ENCODE assay signal across 23 cellular contexts in the genomic region with DNA sequence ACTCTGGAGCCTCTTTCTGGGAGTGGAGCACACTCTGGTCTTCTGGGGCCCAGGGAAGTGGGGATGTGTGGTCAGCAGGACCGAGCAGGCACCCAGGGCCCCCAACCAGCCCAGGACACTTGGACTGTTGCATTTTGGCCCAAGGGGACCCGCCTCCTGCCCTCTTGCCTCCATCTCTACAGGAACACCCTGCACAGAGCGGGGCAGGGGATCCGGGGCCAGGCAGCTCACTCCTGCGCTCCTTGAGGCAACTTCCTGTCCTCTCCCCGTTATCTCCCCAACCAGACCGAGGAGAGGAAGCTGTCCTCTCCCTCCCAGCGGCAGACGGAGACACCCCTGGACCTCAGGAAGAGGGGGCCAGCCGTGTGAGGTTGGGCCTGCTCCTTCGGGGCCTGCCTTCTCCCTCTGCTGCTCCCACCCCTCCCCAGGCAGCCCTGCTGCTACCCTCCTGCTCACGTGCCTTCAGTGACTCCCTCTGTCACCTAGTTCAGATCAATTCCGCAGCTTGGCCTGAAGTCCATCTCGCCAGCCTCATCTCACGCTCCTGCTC. TPM values are rescaled to one million over a fixed set of nuclear protein-coding genes. Genes with fewer than 3 reads are reported as not detected.
DNase-seq lines count a peak whose midpoint lies in the region; ATAC-seq, FAIRE-seq and TF ChIP-seq lines count a peak whose summit lies in the region.
"Had no signal": no experiment of that assay in that cellular context is flagged by ENCODE, and none has a peak within 500 bp of the region (broad histone marks: within the 10 kb centered on the region; RNA-seq: fewer than 3 reads in every experiment).

No MANE protein-coding gene starts in this region.

- H3K4ac ChIP-seq in mesenchymal stem cell (ENCODE audit: low read depth in 1 of 2, low read length in 2 of 2): no peak overlapping the region

- no peak overlapping the region for H2BK120ac ChIP-seq in mesenchymal stem cell (ENCODE audit: low read depth, low read length)

- H3K4me3 ChIP-seq in HL-60 (replicated peaks; ENCODE audit: insufficient read depth, low read length) (no peak overlapping the region), K562 (0 out of 2 replicates have a peak overlapping the region, but pooled peaks have one; percentile 1), mesenchymal stem cell (ENCODE audit: insufficient read depth in 1 of 2, low read depth in 1 of 2, low read length in 2 of 2) (no peak overlapping the region)
- H3K4me3 ChIP-seq: ovary, SK-N-MC, uterus had no signal

- peak; percentile 56; the same call in 1 of the 2 replicates for TF ChIP-seq POLR2A in K562 (conservative IDR thresholded peaks at IDR 0.05)

- H3K4me1 ChIP-seq in K562 (replicated peaks in 1 of 2; ENCODE audit: control insufficient read depth in 2 of 2, insufficient read depth in 2 of 2, low read length in 2 of 2): peaks cover 24 to 49% of the 10 kb centered on the region in 2 experiments
- H3K4me1 ChIP-seq in mesenchymal stem cell (ENCODE audit: control insufficient read depth, insufficient read depth, low read depth, low read length): peaks cover 3% of the 10 kb centered on the region
- H3K4me1 ChIP-seq: uterus had no signal

- in situ Hi-C loops in K562 (cut with MboI): no loop called here

- no peak overlapping the region for H3K27ac Mint-ChIP-seq in stimulated activated memory B cell treated with anti-CD40 and anti-IgM and Interleukin-4, amounts not matched to agents 10 μg/mL and 1 μg/mL and 100 μg/mL, for 72 hours
- H3K27ac Mint-ChIP-seq: activated naive CD4-positive, alpha-beta T cell treated with anti-CD3 and anti-CD28 coated beads for 36 hours had no signal

- peak overlapping the region; percentile 88 for H2AFZ ChIP-seq in K562 (ENCODE audit: low read depth, low read length)
- H2AFZ ChIP-seq in mesenchymal stem cell (ENCODE audit: low read depth, low read length): no peak overlapping the region

- no peak overlapping the region for H3K18ac ChIP-seq in mesenchymal stem cell (ENCODE audit: low read depth in 1 of 2, low read length in 2 of 2)

- no peak overlapping the region for H2AK5ac ChIP-seq in mesenchymal stem cell (ENCODE audit: low read length, severe bottlenecking)

- peaks cover 6% of the 10 kb centered on the region for H3K9me3 Mint-ChIP-seq in stimulated activated memory B cell treated with anti-CD40 and anti-IgM and Interleukin-4, amounts not matched to agents 10 μg/mL and 1 μg/mL and 100 μg/mL, for 72 hours

- no peaks in the 10 kb centered on the region for H3K79me1 ChIP-seq in mesenchymal stem cell (replicated peaks; ENCODE audit: low read length, poor library complexity, severe bottlenecking)

- H3K27ac ChIP-seq in HL-60 (replicated peaks) (peak overlapping the region; percentile 29), K562 (ENCODE audit: extremely low read depth, low read depth, low read length) (peak overlapping the region; percentile 92), mesenchymal stem cell (ENCODE audit: low read length, poor library complexity, severe bottlenecking) (no peak overlapping the region)
- H3K27ac ChIP-seq: brain microvascular endothelial cell, C4-2B, KMS-11, ovary, SK-N-MC, uterus, WERI-Rb-1 had no signal

- intact Hi-C loops in K562 (cut with micrococcal nuclease): no loop called here

- WGBS in K562 (ENCODE audit: insufficient coverage, low coverage, missing lambda C conversion rate): 6% methylated on average over 6 of the region's 15 CpGs
- 86% methylated on average over 15 of the region's 15 CpGs for WGBS in mesenchymal stem cell

- TF ChIP-seq RAD21 in K562 (CRISPR knock-in tag; conservative IDR thresholded peaks at IDR 0.05 in 1 of 2, IDR thresholded peaks at IDR 0.05 in 1 of 2): no peak; a peak in 1 of 4 replicates

- H3K27me3 ChIP-seq in HL-60 (ENCODE audit: insufficient read depth, poor library complexity, severe bottlenecking) (no peaks in the 10 kb centered on the region), K562 (ENCODE audit: control insufficient read depth in 2 of 2, insufficient read depth in 2 of 2, low read length in 2 of 2) (no peaks in the 10 kb centered on the region), mesenchymal stem cell (ENCODE audit: control insufficient read depth in 1 of 2, insufficient read depth in 1 of 2, low read length in 2 of 2) (peaks cover 8 to 36% of the 10 kb centered on the region in 2 experiments)
- H3K27me3 ChIP-seq: brain microvascular endothelial cell, ovary, uterus had no signal

- no peak overlapping the region for H3K14ac ChIP-seq in mesenchymal stem cell (ENCODE audit: low read length in 2 of 2)

- peaks cover 44% of the 10 kb centered on the region for H3K4me1 Mint-ChIP-seq in stimulated activated memory B cell treated with anti-CD40 and anti-IgM and Interleukin-4, amounts not matched to agents 10 μg/mL and 1 μg/mL and 100 μg/mL, for 72 hours

- H3K9me1 ChIP-seq in K562 (ENCODE audit: control insufficient read depth, insufficient read depth, low read length): no peaks in the 10 kb centered on the region

- peak; percentile 98 for FAIRE-seq in K562 (lab: Jason Lieb, UNC)
- FAIRE-seq: small intestine had no signal

- H3K9me3 ChIP-seq in K562 (replicated peaks; ENCODE audit: control insufficient read depth, insufficient read depth, low read depth, low read length) (peaks cover 7% of the 10 kb centered on the region), mesenchymal stem cell (ENCODE audit: control insufficient read depth, low read length) (peaks cover 14% of the 10 kb centered on the region)
- H3K9me3 ChIP-seq: ovary, uterus had no signal

- H3K9ac ChIP-seq in K562 (ENCODE audit: insufficient read depth in 1 of 2, low read depth in 2 of 2, low read length in 2 of 2) (peak overlapping the region; percentile 70 to 84), mesenchymal stem cell (ENCODE audit: low read length) (no peak overlapping the region)
- H3K9ac ChIP-seq: KMS-11 had no signal

- H3K79me2 ChIP-seq in K562 (ENCODE audit: control insufficient read depth, insufficient read depth, low read length): no peaks in the 10 kb centered on the region

- H3K23ac ChIP-seq in mesenchymal stem cell (ENCODE audit: low read length in 2 of 2): no peak overlapping the region

- H3K4me2 ChIP-seq in K562 (ENCODE audit: insufficient read depth, low read length) (peak overlapping the region; percentile 61), mesenchymal stem cell (ENCODE audit: low read length, poor library complexity, severe bottlenecking) (no peak overlapping the region)
- H3K4me2 ChIP-seq: KMS-11 had no signal

- TF ChIP-seq CTCF in HL-60 (IDR thresholded peaks at IDR 0.05; ENCODE audit: insufficient read depth, low read length) (no peak), K562 (IDR thresholded peaks at IDR 0.05 in 2 of 3, conservative IDR thresholded peaks at IDR 0.05 in 1 of 3; ENCODE audit: insufficient read depth in 2 of 3, low read depth in 1 of 3, low read length in 3 of 3) (no peak)

- H2BK12ac ChIP-seq in mesenchymal stem cell (ENCODE audit: low read length in 2 of 2): no peak overlapping the region

- peak; percentile 94 for ATAC-seq in K562
- no peak for ATAC-seq in stimulated activated memory B cell treated with anti-CD40 and anti-IgM and Interleukin-4, amounts not matched to agents 10 μg/mL and 1 μg/mL and 100 μg/mL, for 72 hours
- ATAC-seq: stimulated activated naive CD8-positive, alpha-beta T cell treated with anti-CD3 and anti-CD28 coated beads, Interleukin-15, Interleukin-2, amounts not matched to agents 100 U/mL and 50 U/mL, for 24 hours had no signal

- H4K8ac ChIP-seq in mesenchymal stem cell (ENCODE audit: low read length): no peak overlapping the region

- H3K4me3 Mint-ChIP-seq in stimulated activated memory B cell treated with anti-CD40 and anti-IgM and Interleukin-4, amounts not matched to agents 10 μg/mL and 1 μg/mL and 100 μg/mL, for 72 hours: no peak overlapping the region
- H3K4me3 Mint-ChIP-seq: activated naive CD4-positive, alpha-beta T cell treated with anti-CD3 and anti-CD28 coated beads for 36 hours had no signal

- CTCF ChIA-PET in K562 (lab: Yijun Ruan, JAX; ENCODE audit: low intra/inter-chr PET ratio): no interaction called here

- peak; percentile 86 for TF ChIP-seq EP300 in K562 (IDR thresholded peaks at IDR 0.05; ENCODE audit: low read length)

- H3K27me3 Mint-ChIP-seq in stimulated activated memory B cell treated with anti-CD40 and anti-IgM and Interleukin-4, amounts not matched to agents 10 μg/mL and 1 μg/mL and 100 μg/mL, for 72 hours: no peaks in the 10 kb centered on the region

- H4K91ac ChIP-seq in mesenchymal stem cell (ENCODE audit: low read length): peak overlapping the region; percentile 53

- H3K36me3 ChIP-seq in K562 (ENCODE audit: control insufficient read depth, insufficient read depth, low read length) (no peaks in the 10 kb centered on the region), mesenchymal stem cell (ENCODE audit: control insufficient read depth in 1 of 2, insufficient read depth in 2 of 2, low read depth in 1 of 2, low read length in 2 of 2) (peaks cover 0 to 2% of the 10 kb centered on the region in 2 experiments)
- H3K36me3 ChIP-seq: brain microvascular endothelial cell, ovary, uterus, WERI-Rb-1 had no signal

- H3K36me3 Mint-ChIP-seq in stimulated activated memory B cell treated with anti-CD40 and anti-IgM and Interleukin-4, amounts not matched to agents 10 μg/mL and 1 μg/mL and 100 μg/mL, for 72 hours: no peaks in the 10 kb centered on the region

- DNase-seq in CD1c-positive myeloid dendritic cell (ENCODE audit: extremely low spot score) (peak; percentile 31), HL-60 (ENCODE audit: low read depth in 1 of 2, low spot score in 1 of 2) (peak in 1 of 2 experiments; percentile 69), K562 (ENCODE audit: extremely low read depth in 1 of 4, low spot score in 3 of 4) (peak; percentile 67 to 93 (median 78)), mesenchymal stem cell (no peak), NCI-H1092 treated with DMSO at 0.1 percent for 48 hours (lab: John Stamatoyannopoulos, UW) (no peak)
- DNase-seq in stimulated activated CD4-positive, alpha-beta T cell treated with anti-CD3 and anti-CD28 coated beads, Interleukin-4, amount 100 ng/mL, for 1 hour: no peak
- DNase-seq: activated naive CD4-positive, alpha-beta T cell treated with anti-CD3 and anti-CD28 coated beads for 36 hours; brain microvascular endothelial cell; HCEC 1CT; midbrain; NCI-H146; NCI-H345; ovary; small intestine; stimulated activated naive CD8-positive, alpha-beta T cell treated with anti-CD3 and anti-CD28 coated beads, Interleukin-15, Interleukin-2, amounts not matched to agents 100 U/mL and 50 U/mL, for 24 hours; uterus; WERI-Rb-1 had no signal

- POLR2A ChIA-PET in K562 (lab: Yijun Ruan, JAX): interaction anchor here (0.6 to 1.5 kb wide), 6 partner anchors 8 to 656 kb away, joined by 3 to 5 read pairs (median 4); partner anchors contain the start of gene ATP2A3

- no peak overlapping the region for H2BK15ac ChIP-seq in mesenchymal stem cell (ENCODE audit: low read depth, poor library complexity, severe bottlenecking)

- H4K20me1 ChIP-seq in K562 (replicated peaks; ENCODE audit: control insufficient read depth, insufficient read depth, low read length): no peaks in the 10 kb centered on the region

- BruUV-seq in K562 (replicated peaks; lab: Mats Ljungman, UMichigan): no TSS peak

- H2BK5ac ChIP-seq in mesenchymal stem cell (ENCODE audit: low read depth, low read length, poor library complexity, severe bottlenecking): no peak overlapping the region

RNA-seq across cellular contexts. Expression of gene ATP2A3, which starts 10.0 kb away (rescaled TPM):
- 198 and 586 TPM in 2 replicates for total RNA-seq in K562 (2011; cell fraction: chromatin; rRNA removed; ENCODE audit: low replicate concordance)
- 353 and 436 TPM in 2 replicates for total RNA-seq in K562 (2011; cell fraction: nucleolus; rRNA removed)
- 289 and 326 TPM in 2 replicates for total RNA-seq in K562 (2011; cell fraction: nucleoplasm; rRNA removed)
- 41.2 and 50.7 TPM in 2 replicates for total RNA-seq in K562 (2014; rRNA removed)
- 9.0 and 9.2 TPM in 2 replicates for total RNA-seq in K562 (2014; rRNA removed; fragmentation: Illumina TruSeq; extraction: Trizol)
- 16.9 TPM in 2 replicates for total RNA-seq in K562 (2015; rRNA removed; fragmentation: Illumina TruSeq; extraction: Trizol)
- total RNA-seq in K562 (2021): 79.7 and 103 TPM in 2 replicates
- polyA plus RNA-seq in K562 (2011; rRNA removed): 42.6 and 65.4 TPM in 2 replicates
- 45.9 and 88.8 TPM in 2 replicates for polyA plus RNA-seq in K562 (2011; cell fraction: cytosol; rRNA removed)
- 230 and 368 TPM in 2 replicates for polyA plus RNA-seq in K562 (2011; cell fraction: nucleus; rRNA removed)
- 77.5 and 466 TPM in 2 replicates for polyA plus RNA-seq in K562 (2012)
- polyA plus RNA-seq in K562 (2014; fragmentation: Illumina TruSeq; extraction: Trizol): 31.3 and 65.0 TPM in 2 replicates
- polyA plus RNA-seq in K562 (2014; fragmentation: Nextera tagmentation; extraction: Ambion mirVana): under 1 TPM; 0.65 to 0.66 TPM
- 54.5 and 66.9 TPM in 2 replicates for polyA plus RNA-seq in K562 (2014; rRNA removed)
- polyA minus RNA-seq in K562 (2011; rRNA and poly(A)+ RNA removed): 33.8 and 63.1 TPM in 2 replicates
- polyA minus RNA-seq in K562 (2011; cell fraction: cytosol; rRNA and poly(A)+ RNA removed): 71.3 and 83.9 TPM in 2 replicates
- polyA minus RNA-seq in K562 (2011; cell fraction: nucleus; rRNA and poly(A)+ RNA removed): 85.0 and 89.2 TPM in 2 replicates
- 1.7 TPM for polyA plus RNA-seq in mesenchymal stem cell (2013, experiment 1 of 2)
- 1.5 TPM for polyA plus RNA-seq in mesenchymal stem cell (2013, experiment 2 of 2)

RNA-seq across cellular contexts. Expression of gene P2RX1, which starts 57.9 kb away (rescaled TPM):
- 21.9 and 70.4 TPM in 2 replicates for total RNA-seq in K562 (2011; cell fraction: chromatin; rRNA removed; ENCODE audit: low replicate concordance)
- 38.4 and 45.2 TPM in 2 replicates for total RNA-seq in K562 (2011; cell fraction: nucleolus; rRNA removed)
- total RNA-seq in K562 (2011; cell fraction: nucleoplasm; rRNA removed): 27.3 and 30.9 TPM in 2 replicates
- total RNA-seq in K562 (2014; rRNA removed) (13.3 and 16.0 TPM in 2 replicates), K562 (2014; rRNA removed; fragmentation: Illumina TruSeq; extraction: Trizol) (4.9 and 6.8 TPM in 2 replicates), K562 (2015; rRNA removed; fragmentation: Illumina TruSeq; extraction: Trizol) (8.1 and 9.6 TPM in 2 replicates), K562 (2021) (15.3 and 20.3 TPM in 2 replicates)
- polyA plus RNA-seq in K562 (2011; rRNA removed) (12.2 and 13.6 TPM in 2 replicates), K562 (2014; fragmentation: Illumina TruSeq; extraction: Trizol) (10.3 and 17.6 TPM in 2 replicates), K562 (2014; fragmentation: Nextera tagmentation; extraction: Ambion mirVana) (under 1 TPM; 0.27 to 0.66 TPM), K562 (2014; rRNA removed) (18.4 and 18.8 TPM in 2 replicates)
- 10.0 and 27.5 TPM in 2 replicates for polyA plus RNA-seq in K562 (2011; cell fraction: cytosol; rRNA removed)
- polyA plus RNA-seq in K562 (2011; cell fraction: nucleus; rRNA removed): 41.2 and 64.7 TPM in 2 replicates
- polyA plus RNA-seq in K562 (2012): 18.2 and 106 TPM in 2 replicates
- 4.3 and 7.9 TPM in 2 replicates for polyA minus RNA-seq in K562 (2011; rRNA and poly(A)+ RNA removed)
- polyA minus RNA-seq in K562 (2011; cell fraction: cytosol; rRNA and poly(A)+ RNA removed): 3.7 and 7.2 TPM in 2 replicates
- polyA minus RNA-seq in K562 (2011; cell fraction: nucleus; rRNA and poly(A)+ RNA removed): 12.2 and 18.7 TPM in 2 replicates
- 0.47 TPM for polyA plus RNA-seq in mesenchymal stem cell (2013, experiment 1 of 2)
- 0.49 TPM for polyA plus RNA-seq in mesenchymal stem cell (2013, experiment 2 of 2)
- total RNA-seq: activated CD8-positive, alpha-beta memory T cell treated with anti-CD3 and anti-CD28 coated beads for 36 hours; Daoy had no signal

Comparison
In these comparisons a context has a peak if more than half of its experiments do, and no peak if none do; other contexts are left out.
1. DNase-seq: peak in CD1c-positive myeloid dendritic cell (single experiment) and K562 (4 of 4); none in mesenchymal stem cell (single experiment), NCI-H1092 treated with DMSO at 0.1 percent for 48 hours (single experiment) and stimulated activated CD4-positive, alpha-beta T cell treated with anti-CD3 and anti-CD28 coated beads, Interleukin-4, amount 100 ng/mL, for 1 hour (single experiment).